ENCODE assay signal across 21 cellular contexts in the genomic region with DNA sequence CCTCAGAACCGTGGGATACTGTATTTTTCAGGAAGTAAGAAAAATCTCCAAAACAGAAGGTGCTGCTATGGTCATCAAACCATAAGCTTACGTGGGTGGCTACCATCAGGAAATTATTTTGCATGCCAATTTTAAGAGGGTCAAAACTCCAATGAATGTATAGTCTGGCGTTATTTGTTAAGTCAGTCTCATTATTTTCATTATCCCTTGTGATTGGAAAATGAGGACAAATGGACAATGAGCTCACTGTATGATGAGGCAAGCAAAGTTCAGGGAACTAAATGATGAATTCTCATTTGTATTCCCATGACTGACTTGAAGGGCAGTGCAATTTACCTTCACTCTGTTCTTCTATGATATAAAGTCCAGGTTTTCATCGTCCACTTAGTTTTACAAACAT.
"Had no signal": no experiment of that assay in that cellular context is flagged by ENCODE, and none has a peak within 500 bp of the region (broad histone marks: within the 10 kb centered on the region; RNA-seq: fewer than 3 reads in every experiment).

No MANE protein-coding gene starts in this region.

- H3K27ac ChIP-seq: RWPE1, SJCRH30, SK-N-MC had no signal

- H3K4me3 ChIP-seq: MG63, SJCRH30, SK-N-MC had no signal

- ATAC-seq: Panc1, PC-3 had no signal

- H3K4me1 ChIP-seq: SJCRH30 had no signal

- H3K27me3 ChIP-seq: MG63, SJCRH30 had no signal

- H3K9me3 ChIP-seq: MG63, SJCRH30 had no signal

- DNase-seq: Karpas-422, KG1, MG63, NCI-H1092 treated with DMSO at 0.1 percent for 48 hours, NCI-H1436, NCI-H187, NCI-H2029, NCI-H2081 treated with DMSO at 0.1 percent for 48 hours, NCI-H2171, NCI-H226, NCI-H446, NCI-H510A, NCI-H524 treated with DMSO at 0.1 percent for 48 hours, NCI-H69, NCI-H774, PC-3, SHP77, SJCRH30 had no signal
